ENCODE assay signal across 8 cellular contexts in the genomic region with DNA sequence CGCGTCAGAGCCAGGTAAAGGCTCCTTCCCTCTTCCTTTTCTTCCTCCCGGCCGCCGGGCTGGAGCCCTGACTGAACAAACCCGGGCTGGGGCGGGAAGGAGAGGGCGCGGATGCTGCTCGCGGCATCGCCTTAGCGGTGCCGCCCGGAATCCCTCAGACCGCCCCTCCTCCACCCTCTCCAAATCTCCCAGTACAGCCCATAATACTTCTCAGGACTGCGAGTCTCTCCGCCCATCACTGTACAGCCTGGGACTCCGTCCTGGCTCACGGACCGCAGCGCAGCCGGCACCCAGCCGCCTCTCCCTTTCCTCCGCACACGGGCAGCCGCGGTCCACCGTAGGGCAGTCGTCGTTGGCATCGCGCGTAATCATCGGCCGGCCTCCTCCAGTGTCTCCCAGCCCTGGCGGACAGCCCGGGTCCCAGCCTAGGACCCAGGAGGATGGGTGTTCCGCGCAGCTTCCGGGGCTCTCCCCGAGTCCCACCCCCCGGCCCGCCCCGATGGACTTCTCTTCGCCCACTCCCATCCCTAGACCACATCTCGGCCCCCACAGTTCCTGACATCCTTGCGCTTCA. TPM values are rescaled to one million over a fixed set of nuclear protein-coding genes. Genes with fewer than 3 reads are reported as not detected.
A peak's percentile ranks its signal among the peaks of the same experiment; 100 is the strongest.
DNase-seq lines count a peak whose midpoint lies in the region; ATAC-seq and TF ChIP-seq lines count a peak whose summit lies in the region.
"Not testable (repeated sequence)": the region's sequence is repeated elsewhere in the genome, so short reads cannot be mapped to it uniquely, and the experiment has no call there.
"Had no signal": no experiment of that assay in that cellular context is flagged by ENCODE, and none has a peak within 500 bp of the region (broad histone marks: within the 10 kb centered on the region; RNA-seq: fewer than 3 reads in every experiment).

No MANE protein-coding gene starts in this region.

- intact Hi-C loops in PC-9 (cut with micrococcal nuclease; ENCODE audit: unreplicated experiment); MCF 10A (cut with micrococcal nuclease); mucosa of descending colon (cut with DNase I, micrococcal nuclease): not testable (repeated sequence)

- CTCF ChIA-PET in PC-9 (lab: Charles Lee); MCF 10A (lab: Yijun Ruan, JAX): not testable (repeated sequence)

- H3K4me2 ChIP-seq in PC-9, result not testable (repeated sequence)

- not testable (repeated sequence) for H3K9me3 ChIP-seq in PC-9 (ENCODE audit: insufficient read depth, low read depth); mucosa of descending colon

- ATAC-seq in GM18907 (IDR thresholded peaks at IDR 0.05; ENCODE audit: unreplicated experiment) (peak; percentile 21), GM21447 (IDR thresholded peaks at IDR 0.05; ENCODE audit: unreplicated experiment) (peak; percentile 11), HG02763 (IDR thresholded peaks at IDR 0.05; ENCODE audit: unreplicated experiment) (peak; percentile 6), HG03139 (IDR thresholded peaks at IDR 0.05; ENCODE audit: unreplicated experiment) (peak; percentile 7), mucosa of descending colon (peak; percentile 37)

- H3K36me3 ChIP-seq in PC-9 (ENCODE audit: low read depth); mucosa of descending colon (ENCODE audit: low read depth): not testable (repeated sequence)

- not testable (repeated sequence) for H3K9me3 Mint-ChIP-seq in MCF 10A (ENCODE audit: unreplicated experiment)

- H3F3A ChIP-seq in PC-9 (ENCODE audit: insufficient read depth, low read depth), result not testable (repeated sequence)

- H3K4me1 ChIP-seq in PC-9 (replicated peaks; ENCODE audit: insufficient read depth); mucosa of descending colon (ENCODE audit: low read depth): not testable (repeated sequence)

- not testable (repeated sequence) for H3K27ac Mint-ChIP-seq in MCF 10A (ENCODE audit: low read depth, unreplicated experiment)

- BruUV-seq in PC-9 (replicated peaks; lab: Mats Ljungman, UMichigan) (TSS peak; percentile 91), MCF 10A (replicated peaks; lab: Mats Ljungman, UMichigan) (TSS peak; percentile 57)

- not testable (repeated sequence) for H2AFZ ChIP-seq in PC-9

- not testable (repeated sequence) for H3K9me2 ChIP-seq in PC-9 (ENCODE audit: insufficient read depth)

- H3K27me3 Mint-ChIP-seq in MCF 10A (ENCODE audit: insufficient read depth, unreplicated experiment), result not testable (repeated sequence)

- POLR2A ChIA-PET in PC-9 (lab: Charles Lee; ENCODE audit: unreplicated experiment); MCF 10A (lab: Yijun Ruan, JAX): not testable (repeated sequence)

- not testable (repeated sequence) for DNase-seq in PC-9; MCF 10A (ENCODE audit: unreplicated experiment); mucosa of descending colon

- not testable (repeated sequence) for H3K27ac ChIP-seq in PC-9

- H3K4me1 Mint-ChIP-seq in MCF 10A (ENCODE audit: insufficient read depth, unreplicated experiment), result not testable (repeated sequence)

- not testable (repeated sequence) for H3K36me3 Mint-ChIP-seq in MCF 10A (ENCODE audit: insufficient read depth, unreplicated experiment)

- H3K79me2 ChIP-seq in PC-9 (ENCODE audit: low read depth), result not testable (repeated sequence)

- H3K27me3 ChIP-seq in PC-9 (ENCODE audit: insufficient read depth, low read depth), result not testable (repeated sequence)

- not testable (repeated sequence) for TF ChIP-seq CTCF in PC-9 (conservative IDR thresholded peaks at IDR 0.05); MCF 10A (IDR thresholded peaks at IDR 0.05; ENCODE audit: unreplicated experiment); mucosa of descending colon (IDR thresholded peaks at IDR 0.05)

- H3K4me3 ChIP-seq in PC-9, mucosa of descending colon: not testable (repeated sequence)

- H3K4me3 Mint-ChIP-seq in MCF 10A (ENCODE audit: unreplicated experiment), result not testable (repeated sequence)

- H4K20me1 ChIP-seq in PC-9 (ENCODE audit: insufficient read depth), result not testable (repeated sequence)

RNA-seq across cellular contexts. Expression of gene FAM72C, which starts 1.1 kb away (rescaled TPM):
- total RNA-seq in PC-9 (2021), result 1.3 and 1.7 TPM in 2 replicates
- total RNA-seq in MCF 10A (2022), result 8.1 and 13.1 TPM in 2 replicates
- total RNA-seq in mucosa of descending colon, result 1 to 10 TPM in 1 of 3 donors, under 1 TPM in 1, not detected in 1; 0.43 to 1.0 TPM
- total RNA-seq: smooth muscle cell had no signal
